ENCODE assay signal across 8 cellular contexts in genomic region chr12:7189398-7190267, GRCh38. TPM values are rescaled to one million over a fixed set of nuclear protein-coding genes. Genes with fewer than 3 reads are reported as not detected.
DNase-seq lines count a peak whose midpoint lies in the region; ATAC-seq, FAIRE-seq and TF ChIP-seq lines count a peak whose summit lies in the region.

Gene PEX5, plus strand, starts transcription at chr12:7189686. Its CDS starts 692 bp downstream, at chr12:7190378.

- FAIRE-seq in keratinocyte (lab: Jason Lieb, UNC), result no peak

- H2AFZ ChIP-seq in keratinocyte (ENCODE audit: control insufficient read depth, low read length), result peak within 1 kb of the TSS; percentile 60

- no peaks in the 10 kb centered on the region for H3K9me1 ChIP-seq in keratinocyte (ENCODE audit: control insufficient read depth, extremely low read depth, insufficient read depth, low read length)

- H3K9ac ChIP-seq in keratinocyte (ENCODE audit: control insufficient read depth, extremely low read depth, insufficient read depth, low read length), result peak within 1 kb of the TSS; percentile 79

- H3K4me1 ChIP-seq in keratinocyte (ENCODE audit: control insufficient read depth, extremely low read depth, insufficient read depth, low read length), result peaks cover 19% of the 10 kb centered on the region

- DNase-seq in AG10803 (ENCODE audit: low read depth), result peak; percentile 92
- peak; percentile 83 to 93 for DNase-seq in NCI-H446 (lab: John Stamatoyannopoulos, UW)
- DNase-seq in activated CD4-positive, alpha-beta T cell treated with anti-CD3 and anti-CD28 coated beads for 1 hour, result peak; percentile 77
- peak; percentile 50 to 66 for DNase-seq in cerebellar nuclear complex (lab: John Stamatoyannopoulos, UW)
- peak; percentile 72 for DNase-seq in keratinocyte (ENCODE audit: low read depth, low spot score)
- peak; percentile 60 to 78 (median 77) for DNase-seq in stimulated activated CD4-positive, alpha-beta T cell treated with anti-CD3 and anti-CD28 coated beads, Interleukin-12 subunit alpha, Interleukin-12 subunit beta, amount 100 ng/mL, for 48 hours (ENCODE audit: low read depth in 2 of 3, low spot score in 1 of 3)

- H3K79me2 ChIP-seq in keratinocyte (ENCODE audit: control insufficient read depth, insufficient read depth, low read length), result peaks cover 7% of the 10 kb centered on the region

- peaks cover 0 to 6% of the 10 kb centered on the region in 2 experiments for H3K36me3 ChIP-seq in keratinocyte (ENCODE audit: control insufficient read depth in 2 of 2, extremely low read depth in 1 of 2, insufficient read depth in 2 of 2, low read length in 2 of 2)

- H3K27me3 ChIP-seq in keratinocyte (ENCODE audit: control insufficient read depth, extremely low read depth, insufficient read depth, low read length), result no peaks in the 10 kb centered on the region

- dilution Hi-C loops in keratinocyte (cut with MboI; ENCODE audit: extremely low pct_ligation_motif_present, low sequenced_read_pairs), result no loop called here

- H3K4me3 ChIP-seq in AG10803 (ENCODE audit: low read length) (peak within 1 kb of the TSS; percentile 75), keratinocyte (ENCODE audit: control insufficient read depth in 2 of 3, extremely low read depth in 1 of 3, insufficient read depth in 2 of 3, low read depth in 1 of 3, low read length in 3 of 3) (peak within 1 kb of the TSS; percentile 46 to 91 (median 78))

- no peaks in the 10 kb centered on the region for H4K20me1 ChIP-seq in keratinocyte (ENCODE audit: control insufficient read depth, extremely low read depth, insufficient read depth, low read length)

- peak; percentile 97 for ATAC-seq in GM19035 (IDR thresholded peaks at IDR 0.05; ENCODE audit: unreplicated experiment)
- ATAC-seq in HG03354 (IDR thresholded peaks at IDR 0.05; ENCODE audit: poor library complexity, severe bottlenecking, unreplicated experiment), result peak; percentile 94

- H3K27ac ChIP-seq in keratinocyte (ENCODE audit: control insufficient read depth, insufficient read depth, low read length), result peak within 1 kb of the TSS; percentile 65

- H3K4me2 ChIP-seq in keratinocyte (ENCODE audit: control insufficient read depth, extremely low read depth, insufficient read depth, low read depth, low read length), result peak within 1 kb of the TSS; percentile 85

- H3K9me3 ChIP-seq in keratinocyte (ENCODE audit: control insufficient read depth, low read depth, low read length), result no peaks in the 10 kb centered on the region

- TF ChIP-seq CTCF in AG10803 (conservative IDR thresholded peaks at IDR 0.05; ENCODE audit: low read length), result no peak
- TF ChIP-seq CTCF in keratinocyte (optimal IDR thresholded peaks at IDR 0.05 in 1 of 3, IDR thresholded peaks at IDR 0.05 in 1 of 3, conservative IDR thresholded peaks at IDR 0.05 in 1 of 3; ENCODE audit: extremely low read depth in 1 of 3, insufficient read depth in 2 of 3, low read length in 3 of 3), result no peak

RNA-seq across cellular contexts. Expression of gene PEX5, which starts in this region (rescaled TPM):
- polyA plus RNA-seq in keratinocyte, result 10.8 to 17.2 TPM (median 14.4 TPM) in 3 replicates
- 11.2 TPM for polyA plus RNA-seq in keratinocyte (2011; ENCODE audit: low read depth)
- polyA plus RNA-seq in keratinocyte (2011; cell fraction: cytosol; rRNA removed), result 12.1 and 12.8 TPM in 2 replicates
- polyA plus RNA-seq in keratinocyte (2011; cell fraction: nucleus; rRNA removed), result 25.3 and 26.8 TPM in 2 replicates
- polyA plus RNA-seq in keratinocyte (2012; ENCODE audit: low replicate concordance), result 19.5 and 20.0 TPM in 2 replicates
- 13.0 to 17.2 TPM (median 16.5 TPM) in 3 replicates for polyA minus RNA-seq in keratinocyte
- 19.0 TPM for polyA minus RNA-seq in keratinocyte (2011; cell fraction: cytosol; rRNA and poly(A)+ RNA removed)
- polyA minus RNA-seq in keratinocyte (2011; cell fraction: nucleus; rRNA and poly(A)+ RNA removed), result 12.0 and 15.8 TPM in 2 replicates

Comparison
In these comparisons a context has a peak if more than half of its experiments do, and no peak if none do; other contexts are left out.
1. Peak in every context shown above with its lines: DNase-seq, ATAC-seq, H3K4me3 ChIP-seq and H3K27ac ChIP-seq.